In genomic region chr14:29462772-29463171, GRCh38 we compare ENCODE assay signal across 19 cellular contexts.
DNase-seq lines count a peak whose midpoint lies in the region; TF ChIP-seq lines count a peak whose summit lies in the region.
"Had no signal": no experiment of that assay in that cellular context is flagged by ENCODE, and none has a peak within 500 bp of the region (broad histone marks: within the 10 kb centered on the region; RNA-seq: fewer than 3 reads in every experiment).

No MANE protein-coding gene starts in this region.

- H3K4me2 ChIP-seq in smooth muscle cell = no peak overlapping the region
- H3K4me2 ChIP-seq: GM23338, PC-9 had no signal

- H4K20me1 ChIP-seq in smooth muscle cell (ENCODE audit: low read depth) = no peaks in the 10 kb centered on the region

- DNase-seq in NCI-H748 (lab: John Stamatoyannopoulos, UW; ENCODE audit: unreplicated experiment) (peak; percentile 73), NCI-H748 treated with DMSO at 0.1 percent for 48 hours (lab: John Stamatoyannopoulos, UW) (no peak), NCI-H146 (lab: John Stamatoyannopoulos, UW) (peak; percentile 75), NCI-H446 treated with DMSO at 0.1 percent for 48 hours (lab: John Stamatoyannopoulos, UW) (peak; percentile 91), activated T-cell treated with anti-CD3 and anti-CD28 coated beads for 4 hours (no peak), smooth muscle cell (lab: John Stamatoyannopoulos, UW; ENCODE audit: unreplicated experiment) (no peak)
- no peak for DNase-seq in stimulated activated naive CD4-positive, alpha-beta T cell treated with Interleukin-2 at 50 U/mL for 16 hours (lab: John Stamatoyannopoulos, UW)
- DNase-seq: Calu3; CD8-positive, alpha-beta memory T cell; GF-D8; HFFc6; NCI-H510A; NCI-H774; PC-9; SJCRH30; T-helper 17 cell had no signal

- H3K36me3 ChIP-seq in smooth muscle cell (ENCODE audit: low read depth) = no peaks in the 10 kb centered on the region
- H3K36me3 ChIP-seq: HAP-1, SJCRH30 had no signal

- no peaks in the 10 kb centered on the region for H3F3A ChIP-seq in smooth muscle cell (ENCODE audit: low read depth)

- H3K27ac ChIP-seq in smooth muscle cell (ENCODE audit: low read depth) = no peak overlapping the region
- H3K27ac ChIP-seq: C4-2B, PC-9, SJCRH30 had no signal

- no peak overlapping the region for H3K4me3 ChIP-seq in smooth muscle cell
- H3K4me3 ChIP-seq: GM23338, HAP-1, PC-9, SJCRH30 had no signal

- no peaks in the 10 kb centered on the region for H3K4me1 ChIP-seq in smooth muscle cell (ENCODE audit: low read depth)
- H3K4me1 ChIP-seq: HAP-1, SJCRH30 had no signal

- no peak overlapping the region for H2AFZ ChIP-seq in smooth muscle cell (ENCODE audit: low read depth)
- H2AFZ ChIP-seq: GM23338, PC-9 had no signal

- no peaks in the 10 kb centered on the region for H3K9me3 ChIP-seq in smooth muscle cell (replicated peaks; ENCODE audit: low read depth)
- H3K9me3 ChIP-seq: HAP-1, SJCRH30 had no signal

- TF ChIP-seq CTCF in smooth muscle cell (IDR thresholded peaks at IDR 0.05; ENCODE audit: borderline replicate concordance, insufficient read depth, poor library complexity, severe bottlenecking) = no peak

- no peaks in the 10 kb centered on the region for H3K27me3 ChIP-seq in smooth muscle cell (ENCODE audit: low read depth)

- whole genome bisulfite sequencing in smooth muscle cell (ENCODE audit: low lambda C conversion rate) = 97% methylated on average over 2 of the region's 2 CpGs

- no peak overlapping the region for H3K9ac ChIP-seq in smooth muscle cell (ENCODE audit: low read depth)

- no peaks in the 10 kb centered on the region for H3K79me2 ChIP-seq in smooth muscle cell (ENCODE audit: low read depth)

Comparison
In these comparisons a context has a peak if more than half of its experiments do, and no peak if none do; other contexts are left out.
1. DNase-seq: peak in NCI-H748 (single experiment), NCI-H146 (single experiment) and NCI-H446 treated with DMSO at 0.1 percent for 48 hours (single experiment); none in NCI-H748 treated with DMSO at 0.1 percent for 48 hours (single experiment), activated T-cell treated with anti-CD3 and anti-CD28 coated beads for 4 hours (single experiment), smooth muscle cell (single experiment) and stimulated activated naive CD4-positive, alpha-beta T cell treated with Interleukin-2 at 50 U/mL for 16 hours (single experiment).